Comparison of ENCODE assay signal across 19 cellular contexts in genomic region chr12:104414581-104415305, GRCh38. TPM values are rescaled to one million over a fixed set of nuclear protein-coding genes. Genes with fewer than 3 reads are reported as not detected.
DNase-seq lines count a peak whose midpoint lies in the region; ATAC-seq, FAIRE-seq and TF ChIP-seq lines count a peak whose summit lies in the region.
"Had no signal": no experiment of that assay in that cellular context is flagged by ENCODE, and none has a peak within 500 bp of the region (broad histone marks: within the 10 kb centered on the region; RNA-seq: fewer than 3 reads in every experiment).

No MANE protein-coding gene starts in this region.

- DNase-seq in GM18507 (ENCODE audit: extremely low spot score, insufficient read length, low read depth) (no peak), activated B cell treated with CpG ODN at 0.5 μM for 24 hours (no peak), iPS-NIHi7 (ENCODE audit: extremely low spot score) (peak; percentile 77), substantia nigra (lab: John Stamatoyannopoulos, UW) (no peak), DMS153 (lab: John Stamatoyannopoulos, UW) (no peak)
- DNase-seq: activated CD4-positive, alpha-beta T cell treated with anti-CD3 and anti-CD28 coated beads for 1 hour; activated naive CD4-positive, alpha-beta T cell treated with anti-CD3 and anti-CD28 coated beads, Interleukin-2, amount 50 U/mL, for 16 hours; effector memory CD4-positive, alpha-beta T cell; midbrain; NCI-H510A treated with DMSO at 0.1 percent for 48 hours; nucleus accumbens; RPMI8226; small intestine had no signal

- intact Hi-C loops in activated B cell treated with CpG ODN at 0.5 μM for 24 hours (cut with micrococcal nuclease), result no loop called here

- H3K27me3 Mint-ChIP-seq in activated B cell treated with CpG ODN at 0.5 μM for 24 hours, result no peaks in the 10 kb centered on the region
- H3K27me3 Mint-ChIP-seq: stimulated activated naive CD8-positive, alpha-beta T cell treated with anti-CD3 and anti-CD28 coated beads, Interleukin-15, Interleukin-2, amounts not matched to agents 100 ng/mL and 50 ng/mL, for 24 hours had no signal

- CTCF ChIA-PET in activated B cell treated with CpG ODN at 0.5 μM for 24 hours (lab: Charles Lee), result no interaction called here

- H3K9me3 Mint-ChIP-seq in activated B cell treated with CpG ODN at 0.5 μM for 24 hours, result no peaks in the 10 kb centered on the region
- H3K9me3 Mint-ChIP-seq: stimulated activated naive CD8-positive, alpha-beta T cell treated with anti-CD3 and anti-CD28 coated beads, Interleukin-15, Interleukin-2, amounts not matched to agents 100 ng/mL and 50 ng/mL, for 24 hours had no signal

- TF ChIP-seq EP300 in Ishikawa (IDR thresholded peaks at IDR 0.05; ENCODE audit: borderline replicate concordance), result peak; percentile 61; the same call in 1 of the 2 replicates

- no peak overlapping the region for H3K4me3 Mint-ChIP-seq in activated B cell treated with CpG ODN at 0.5 μM for 24 hours
- H3K4me3 Mint-ChIP-seq: stimulated activated naive CD8-positive, alpha-beta T cell treated with anti-CD3 and anti-CD28 coated beads, Interleukin-15, Interleukin-2, amounts not matched to agents 100 ng/mL and 50 ng/mL, for 24 hours had no signal

- TF ChIP-seq RAD21 in Ishikawa (IDR thresholded peaks at IDR 0.05; ENCODE audit: low read depth), result no peak

- peak; percentile 68 for FAIRE-seq in GM18507 (lab: Jason Lieb, UNC)
- FAIRE-seq: HTR-8/SVneo, small intestine had no signal

- peak; percentile 41 for ATAC-seq in activated B cell treated with CpG ODN at 0.5 μM for 24 hours (ENCODE audit: low read depth)
- no peak for ATAC-seq in HG03095 (IDR thresholded peaks at IDR 0.05; ENCODE audit: unreplicated experiment)
- ATAC-seq in GM19035 (IDR thresholded peaks at IDR 0.05; ENCODE audit: unreplicated experiment), result no peak

- H3K27ac ChIP-seq in substantia nigra (ENCODE audit: low read depth, low read length, poor library complexity, severe bottlenecking), result no peak overlapping the region
- H3K27ac ChIP-seq: breast epithelium had no signal

- H3K27ac Mint-ChIP-seq in activated B cell treated with CpG ODN at 0.5 μM for 24 hours, result no peak overlapping the region
- H3K27ac Mint-ChIP-seq: stimulated activated naive CD8-positive, alpha-beta T cell treated with anti-CD3 and anti-CD28 coated beads, Interleukin-15, Interleukin-2, amounts not matched to agents 100 ng/mL and 50 ng/mL, for 24 hours had no signal

- no peak for TF ChIP-seq CTCF in activated B cell treated with CpG ODN at 0.5 μM for 24 hours (IDR thresholded peaks at IDR 0.05)

- peaks cover 19% of the 10 kb centered on the region for H3K4me1 Mint-ChIP-seq in activated B cell treated with CpG ODN at 0.5 μM for 24 hours

- no peaks in the 10 kb centered on the region for H3K36me3 Mint-ChIP-seq in activated B cell treated with CpG ODN at 0.5 μM for 24 hours (ENCODE audit: low read depth)

- POLR2A ChIA-PET in activated B cell treated with CpG ODN at 0.5 μM for 24 hours (lab: Charles Lee), result no interaction called here

TF ChIP-seq in Ishikawa, 13 proteins besides CTCF, POLR2A, EP300 and RAD21:
- peak; percentile 64; the same call in 1 of the 2 replicates for TF ChIP-seq NFIC (IDR thresholded peaks at IDR 0.05)
- TF ChIP-seq CEBPB (IDR thresholded peaks at IDR 0.05), result no peak
- TF ChIP-seq TEAD4 (IDR thresholded peaks at IDR 0.05), result peak; percentile 63; the same call in 1 of the 2 replicates
- TF ChIP-seq CREB1 (IDR thresholded peaks at IDR 0.05; ENCODE audit: low read depth), result no peak
- no peak for TF ChIP-seq ZBTB7A (IDR thresholded peaks at IDR 0.05; ENCODE audit: low read depth)
- 0 out of 2 replicates have a peak, but pooled peaks have one; percentile 18 for TF ChIP-seq FOXM1 (IDR thresholded peaks at IDR 0.05; ENCODE audit: borderline replicate concordance, low read depth)
- no peak for TF ChIP-seq REST (IDR thresholded peaks at IDR 0.05; ENCODE audit: low read depth)
- TF ChIP-seq TCF12 (IDR thresholded peaks at IDR 0.05; ENCODE audit: low read depth), result peak; percentile 88
- no peak for TF ChIP-seq EGR1 (IDR thresholded peaks at IDR 0.05)
- TF ChIP-seq MAX (IDR thresholded peaks at IDR 0.05), result 0 out of 2 replicates have a peak, but pooled peaks have one; percentile 15
- no peak for TF ChIP-seq TAF1 (IDR thresholded peaks at IDR 0.05; ENCODE audit: low read depth)
- TF ChIP-seq USF1 (IDR thresholded peaks at IDR 0.05), result no peak
- no peak for TF ChIP-seq YY1 (IDR thresholded peaks at IDR 0.05; ENCODE audit: low read depth)

RNA-seq across cellular contexts. Expression of gene CHST11, which starts 42.0 kb away (rescaled TPM):
- 40.1 and 40.6 TPM in 2 replicates for total RNA-seq in activated B cell treated with CpG ODN at 0.5 μM for 24 hours
